In the genomic region with DNA sequence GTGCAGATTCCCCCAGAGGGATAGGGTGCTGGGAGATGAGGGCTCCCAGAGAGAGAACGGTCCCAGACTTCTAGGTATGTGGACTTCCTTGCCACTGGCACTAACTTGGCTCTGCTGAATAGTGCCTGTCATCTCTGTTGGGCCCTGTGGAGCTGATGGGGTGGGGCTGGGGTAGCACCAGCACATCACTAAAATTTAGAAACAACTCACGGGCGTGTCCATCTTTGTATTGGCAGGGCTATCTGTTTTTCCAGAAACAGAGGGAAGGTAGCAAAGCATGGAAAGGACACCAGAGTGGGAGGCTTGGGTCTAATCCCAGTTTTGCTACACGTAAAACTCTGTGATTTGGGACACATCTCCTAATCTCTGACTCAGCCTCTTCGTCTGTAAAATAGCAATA, we compare ENCODE assay signal across 9 cellular contexts. TPM values are rescaled to one million over a fixed set of nuclear protein-coding genes. Genes with fewer than 3 reads are reported as not detected.
DNase-seq lines count a peak whose midpoint lies in the region; ATAC-seq and TF ChIP-seq lines count a peak whose summit lies in the region.
"Had no signal": no experiment of that assay in that cellular context is flagged by ENCODE, and none has a peak within 500 bp of the region (broad histone marks: within the 10 kb centered on the region; RNA-seq: fewer than 3 reads in every experiment).

No MANE protein-coding gene starts in this region.

- DNase-seq in fibroblast of peridontal ligament (ENCODE audit: extremely low read depth), result peak; percentile 9
- DNase-seq in sigmoid colon, result no peak
- DNase-seq in stimulated activated CD4-positive, alpha-beta T cell treated with anti-CD3 and anti-CD28 coated beads, Interleukin-1b, Interleukin-23, amount 100 ng/mL, for 48 hours, result no peak
- DNase-seq in GM13976 (ENCODE audit: low spot score), result no peak
- DNase-seq: NCI-H345 had no signal

- no peaks in the 10 kb centered on the region for H3K27me3 ChIP-seq in OCI-LY1 (ENCODE audit: insufficient read depth, low read length)
- no peaks in the 10 kb centered on the region for H3K27me3 ChIP-seq in sigmoid colon

- no peaks in the 10 kb centered on the region for H4K20me1 ChIP-seq in OCI-LY1 (ENCODE audit: insufficient read depth, low read length)

- H3K79me2 ChIP-seq in OCI-LY1 (ENCODE audit: insufficient read depth, low read length), result peaks cover 98% of the 10 kb centered on the region

- H3K4me3 ChIP-seq in GM12875 (ENCODE audit: low read depth, low read length), result peak overlapping the region; percentile 29
- H3K4me3 ChIP-seq in OCI-LY1 (ENCODE audit: low read depth, low read length, poor library complexity, severe bottlenecking), result peak overlapping the region; percentile 38
- H3K4me3 ChIP-seq in sigmoid colon, result no peak overlapping the region

- no peak for TF ChIP-seq EP300 in sigmoid colon (IDR thresholded peaks at IDR 0.05)

- WGBS in sigmoid colon, 2 donors, result 74 to 82% methylated on average over 5 of the region's 5 CpGs

- intact Hi-C loops in sigmoid colon (cut with DNase I), result no loop called here

- 0 out of 2 replicates have a peak, but pooled peaks cover 3% of the 10 kb centered on the region for H3F3A ChIP-seq in OCI-LY1 (ENCODE audit: insufficient read depth, low read length)

- ATAC-seq in HG03520 (IDR thresholded peaks at IDR 0.05; ENCODE audit: unreplicated experiment), result no peak
- no peak for ATAC-seq in HG02678 (IDR thresholded peaks at IDR 0.05; ENCODE audit: unreplicated experiment)

- H3K27ac ChIP-seq in OCI-LY1 (ENCODE audit: low read depth, low read length, poor library complexity, severe bottlenecking) (peak overlapping the region; percentile 91), sigmoid colon (peak overlapping the region; percentile 60 to 75 (median 72))

- in situ Hi-C loops in GM13976 (cut with MboI; ENCODE audit: low sequenced_read_pairs, unreplicated experiment), result no loop called here

- H3K9me3 ChIP-seq in OCI-LY1 (ENCODE audit: low read length) (no peaks in the 10 kb centered on the region), sigmoid colon (no peaks in the 10 kb centered on the region)

- peaks cover 39% of the 10 kb centered on the region for H3K36me3 ChIP-seq in OCI-LY1 (ENCODE audit: insufficient read depth, low read length)
- peaks cover 0 to 9% (median 4%) of the 10 kb centered on the region in 4 donors for H3K36me3 ChIP-seq in sigmoid colon

- no peak overlapping the region for H2AFZ ChIP-seq in OCI-LY1 (ENCODE audit: low read length)

- peak overlapping the region; percentile 58 for H3K9ac ChIP-seq in OCI-LY1 (ENCODE audit: low read length)

- no peak for TF ChIP-seq POLR2A in sigmoid colon (IDR thresholded peaks at IDR 0.05)

- TF ChIP-seq CTCF in GM12875 (IDR thresholded peaks at IDR 0.05; ENCODE audit: borderline replicate concordance, insufficient read depth, low read depth, low read length) (no peak), OCI-LY1 (IDR thresholded peaks at IDR 0.05; ENCODE audit: low read length) (no peak), sigmoid colon (IDR thresholded peaks at IDR 0.05) (no peak), GM13976 (IDR thresholded peaks at IDR 0.05; ENCODE audit: borderline replicate concordance, control extremely low read depth, extremely low read depth, insufficient read depth, missing control alignments) (no peak)

- no peaks in the 10 kb centered on the region for H3K9me2 ChIP-seq in OCI-LY1 (ENCODE audit: low read depth, low read length)

- H3K4me2 ChIP-seq in OCI-LY1 (ENCODE audit: low read length), result peak overlapping the region; percentile 62

- H3K4me1 ChIP-seq in OCI-LY1 (ENCODE audit: insufficient read depth, low read length, severe bottlenecking) (peaks cover 94% of the 10 kb centered on the region), sigmoid colon (peaks cover 0 to 46% (median 33%) of the 10 kb centered on the region in 4 donors)

RNA-seq across cellular contexts. Expression of gene SWAP70, which starts 25.8 kb away (rescaled TPM):
- 10 to 100 TPM; 22.1 to 30.3 (median 28.6) TPM for total RNA-seq in sigmoid colon
- 10 to 100 TPM in 2 of 3 donors, 1 to 10 TPM in 1; 9.5 to 19.8 (median 10.8) TPM for polyA plus RNA-seq in sigmoid colon

Comparison
In these comparisons a context has a peak if more than half of its experiments do, and no peak if none do; other contexts are left out.
1. H3K4me3 ChIP-seq: peak in GM12875 (single experiment) and OCI-LY1 (single experiment); none in sigmoid colon (0 of 4).